ENCODE assay signal across 8 cellular contexts in genomic region chr10:13346912-13347234, GRCh38. TPM values are rescaled to one million over a fixed set of nuclear protein-coding genes. Genes with fewer than 3 reads are reported as not detected.
DNase-seq lines count a peak whose midpoint lies in the region; ATAC-seq lines count a peak whose summit lies in the region.

No MANE protein-coding gene starts in this region.

- ATAC-seq in stimulated activated naive B cell treated with anti-CD40 and anti-IgM and Interleukin-4, amounts not matched to agents 10 μg/mL and 1 μg/mL and 100 μg/mL, for 72 hours (replicated peaks) = no peak
- ATAC-seq in GM18858 (IDR thresholded peaks at IDR 0.05; ENCODE audit: unreplicated experiment) (no peak), HG02852 (IDR thresholded peaks at IDR 0.05; ENCODE audit: unreplicated experiment) (no peak)

- no peaks in the 10 kb centered on the region for H3K9me3 ChIP-seq in iPS-18c (ENCODE audit: control insufficient read depth, insufficient read depth, low read length)

- peaks cover 37% of the 10 kb centered on the region for H3K4me1 Mint-ChIP-seq in activated T-helper 1 cell treated with anti-CD3 and anti-CD28 coated beads, Interleukin-12 subunit alpha, Interleukin-12 subunit beta, Interleukin-2, Interleukin-4 antibody, amounts not matched to agents 30 ng/mL and 10 ng/mL and 1 ng/mL, durations not matched to agents 14 hours and 24 hours and 36 hours (ENCODE audit: low read depth)
- H3K4me1 Mint-ChIP-seq in stimulated activated naive B cell treated with anti-CD40 and anti-IgM and Interleukin-4, amounts not matched to agents 10 μg/mL and 1 μg/mL and 100 μg/mL, for 72 hours = peaks cover 35 to 50% of the 10 kb centered on the region in 2 donors

- H3K9me3 Mint-ChIP-seq in activated T-helper 1 cell treated with anti-CD3 and anti-CD28 coated beads, Interleukin-12 subunit alpha, Interleukin-12 subunit beta, Interleukin-2, Interleukin-4 antibody, amounts not matched to agents 30 ng/mL and 10 ng/mL and 1 ng/mL, durations not matched to agents 14 hours and 24 hours and 36 hours = no peaks in the 10 kb centered on the region
- no peaks in the 10 kb centered on the region for H3K9me3 Mint-ChIP-seq in stimulated activated naive B cell treated with anti-CD40 and anti-IgM and Interleukin-4, amounts not matched to agents 10 μg/mL and 1 μg/mL and 100 μg/mL, for 72 hours

- peak overlapping the region; percentile 89 for H3K27ac Mint-ChIP-seq in activated T-helper 1 cell treated with anti-CD3 and anti-CD28 coated beads, Interleukin-12 subunit alpha, Interleukin-12 subunit beta, Interleukin-2, Interleukin-4 antibody, amounts not matched to agents 30 ng/mL and 10 ng/mL and 1 ng/mL, durations not matched to agents 14 hours and 24 hours and 36 hours
- H3K27ac Mint-ChIP-seq in stimulated activated naive B cell treated with anti-CD40 and anti-IgM and Interleukin-4, amounts not matched to agents 10 μg/mL and 1 μg/mL and 100 μg/mL, for 72 hours = peak overlapping the region; percentile 84

- peak overlapping the region; percentile 76 for H3K4me3 ChIP-seq in iPS-18c (ENCODE audit: insufficient read depth, low read depth, low read length)

- DNase-seq in NCI-H1092 treated with DMSO at 0.1 percent for 48 hours (lab: John Stamatoyannopoulos, UW) (peak; percentile 6), NCI-H1092 (lab: John Stamatoyannopoulos, UW) (no peak), DMS53 (lab: John Stamatoyannopoulos, UW) (no peak)
- no peak for DNase-seq in activated T-helper 1 cell treated with anti-CD3 and anti-CD28 coated beads, Interleukin-12 subunit alpha, Interleukin-12 subunit beta, Interleukin-2, Interleukin-4 antibody, amounts not matched to agents 30 ng/mL and 10 ng/mL and 1 ng/mL, durations not matched to agents 14 hours and 24 hours and 36 hours (ENCODE audit: low spot score)
- no peak for DNase-seq in stimulated activated naive B cell treated with anti-CD40 and anti-IgM and Interleukin-4, amounts not matched to agents 10 μg/mL and 1 μg/mL and 100 μg/mL, for 72 hours

- H3K36me3 Mint-ChIP-seq in activated T-helper 1 cell treated with anti-CD3 and anti-CD28 coated beads, Interleukin-12 subunit alpha, Interleukin-12 subunit beta, Interleukin-2, Interleukin-4 antibody, amounts not matched to agents 30 ng/mL and 10 ng/mL and 1 ng/mL, durations not matched to agents 14 hours and 24 hours and 36 hours (ENCODE audit: low read depth) = peaks cover 6% of the 10 kb centered on the region
- peaks cover 4 to 12% of the 10 kb centered on the region in 2 donors for H3K36me3 Mint-ChIP-seq in stimulated activated naive B cell treated with anti-CD40 and anti-IgM and Interleukin-4, amounts not matched to agents 10 μg/mL and 1 μg/mL and 100 μg/mL, for 72 hours

- intact Hi-C loops in activated T-helper 1 cell treated with anti-CD3 and anti-CD28 coated beads, Interleukin-12 subunit alpha, Interleukin-12 subunit beta, Interleukin-2, Interleukin-4 antibody, amounts not matched to agents 30 ng/mL and 10 ng/mL and 1 ng/mL, durations not matched to agents 14 hours and 24 hours and 36 hours (cut with micrococcal nuclease) = loop anchor here (10.0 kb wide), 1 partner anchor 1608 kb away; the partner anchor contains the start of genes DCLRE1C and MEIG1

- H3K4me3 Mint-ChIP-seq in activated T-helper 1 cell treated with anti-CD3 and anti-CD28 coated beads, Interleukin-12 subunit alpha, Interleukin-12 subunit beta, Interleukin-2, Interleukin-4 antibody, amounts not matched to agents 30 ng/mL and 10 ng/mL and 1 ng/mL, durations not matched to agents 14 hours and 24 hours and 36 hours = peak overlapping the region; percentile 88
- H3K4me3 Mint-ChIP-seq in stimulated activated naive B cell treated with anti-CD40 and anti-IgM and Interleukin-4, amounts not matched to agents 10 μg/mL and 1 μg/mL and 100 μg/mL, for 72 hours = peak overlapping the region; percentile 80 to 82

- no peaks in the 10 kb centered on the region for H3K27me3 Mint-ChIP-seq in activated T-helper 1 cell treated with anti-CD3 and anti-CD28 coated beads, Interleukin-12 subunit alpha, Interleukin-12 subunit beta, Interleukin-2, Interleukin-4 antibody, amounts not matched to agents 30 ng/mL and 10 ng/mL and 1 ng/mL, durations not matched to agents 14 hours and 24 hours and 36 hours (ENCODE audit: insufficient read depth)
- H3K27me3 Mint-ChIP-seq in stimulated activated naive B cell treated with anti-CD40 and anti-IgM and Interleukin-4, amounts not matched to agents 10 μg/mL and 1 μg/mL and 100 μg/mL, for 72 hours = peaks cover 8 to 23% of the 10 kb centered on the region in 2 donors

RNA-seq across cellular contexts. Expression of gene SEPHS1, which starts 1.2 kb away (rescaled TPM):
- 54.4 and 56.7 TPM in 2 replicates for total RNA-seq in activated T-helper 1 cell treated with anti-CD3 and anti-CD28 coated beads, Interleukin-12 subunit alpha, Interleukin-12 subunit beta, Interleukin-2, Interleukin-4 antibody, amounts not matched to agents 30 ng/mL and 10 ng/mL and 1 ng/mL, durations not matched to agents 14 hours and 24 hours and 36 hours

RNA-seq across cellular contexts. Expression of gene PHYH, which starts 47.0 kb away (rescaled TPM):
- total RNA-seq in activated T-helper 1 cell treated with anti-CD3 and anti-CD28 coated beads, Interleukin-12 subunit alpha, Interleukin-12 subunit beta, Interleukin-2, Interleukin-4 antibody, amounts not matched to agents 30 ng/mL and 10 ng/mL and 1 ng/mL, durations not matched to agents 14 hours and 24 hours and 36 hours = 9.7 and 11.1 TPM in 2 replicates
